In the genomic region with DNA sequence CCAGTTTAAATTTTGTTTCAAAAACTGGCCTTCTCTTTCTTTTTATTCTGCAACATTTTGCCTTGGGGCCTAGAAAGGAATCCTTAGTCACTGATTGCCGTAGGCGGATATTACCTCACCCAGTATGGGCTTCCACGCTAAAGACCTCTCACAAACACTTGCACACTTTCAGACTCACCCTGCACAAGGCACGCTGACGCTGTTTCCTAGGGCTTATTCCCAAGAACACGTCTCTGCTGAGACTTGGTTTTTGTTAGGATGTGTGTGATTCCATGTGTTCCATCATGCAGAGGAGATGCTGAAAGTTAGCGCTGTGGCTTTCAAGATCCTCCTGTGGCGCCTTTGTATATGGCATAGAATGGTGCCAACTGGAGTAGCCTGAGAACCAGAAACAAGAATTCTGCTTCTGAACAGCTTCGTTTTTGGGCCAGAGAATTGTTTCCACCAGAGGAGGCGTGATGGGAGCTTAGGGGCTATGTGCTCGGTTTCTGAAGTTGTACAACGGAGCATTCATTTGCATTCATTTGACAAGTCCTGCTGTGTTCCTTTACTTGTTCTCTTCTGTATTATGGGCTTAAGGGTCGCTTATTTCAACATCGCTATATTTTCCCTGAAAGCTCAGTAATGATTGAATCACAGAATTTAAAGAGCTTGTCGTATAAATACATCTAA, we compare ENCODE assay signal across 15 cellular contexts.
DNase-seq lines count a peak whose midpoint lies in the region; ATAC-seq and TF ChIP-seq lines count a peak whose summit lies in the region.
"Had no signal": no experiment of that assay in that cellular context is flagged by ENCODE, and none has a peak within 500 bp of the region (broad histone marks: within the 10 kb centered on the region; RNA-seq: fewer than 3 reads in every experiment).

No MANE protein-coding gene starts in this region.

- H3K27ac ChIP-seq in brain microvascular endothelial cell = peak overlapping the region; percentile 47
- H3K27ac ChIP-seq in right cardiac atrium (ENCODE audit: low read length) = peak overlapping the region; percentile 30
- peak overlapping the region in 3 of 4 donors; percentile 37 to 48 (median 47) for H3K27ac ChIP-seq in sigmoid colon
- H3K27ac ChIP-seq in vagina = no peak overlapping the region
- H3K27ac ChIP-seq: 22Rv1, C4-2B had no signal

- in situ Hi-C loops in brain microvascular endothelial cell (cut with HindIII; ENCODE audit: low pct_ligation_motif_present, low sequenced_read_pairs) = no loop called here

- H3K9me3 ChIP-seq in right cardiac atrium (ENCODE audit: control insufficient read depth, low read length) = no peaks in the 10 kb centered on the region
- no peaks in the 10 kb centered on the region for H3K9me3 ChIP-seq in sigmoid colon
- no peaks in the 10 kb centered on the region for H3K9me3 ChIP-seq in vagina

- intact Hi-C loops in right cardiac atrium (cut with DNase I) = loop anchor here in 1 of 4 donors (10.0 kb wide), 1 partner anchor 59 kb away; no protein-coding TSS in a partner anchor
- intact Hi-C loops in sigmoid colon (cut with DNase I) = no loop called here
- intact Hi-C loops in vagina (cut with DNase I) = no loop called here

- H3K4me3 ChIP-seq in brain microvascular endothelial cell (ENCODE audit: low read depth, low read length) (no peak overlapping the region), right cardiac atrium (ENCODE audit: low read length) (no peak overlapping the region), sigmoid colon (no peak overlapping the region), vagina (no peak overlapping the region)

- H3K27me3 ChIP-seq in brain microvascular endothelial cell (replicated peaks) = no peaks in the 10 kb centered on the region
- no peaks in the 10 kb centered on the region for H3K27me3 ChIP-seq in right cardiac atrium (ENCODE audit: control insufficient read depth, insufficient read depth)
- H3K27me3 ChIP-seq in sigmoid colon = no peaks in the 10 kb centered on the region
- no peaks in the 10 kb centered on the region for H3K27me3 ChIP-seq in vagina

- TF ChIP-seq POLR2A in sigmoid colon (IDR thresholded peaks at IDR 0.05) (no peak), vagina (IDR thresholded peaks at IDR 0.05) (no peak)

- H3K4me1 ChIP-seq in right cardiac atrium (ENCODE audit: control insufficient read depth, insufficient read depth, low read length) = peaks cover 17% of the 10 kb centered on the region
- H3K4me1 ChIP-seq in sigmoid colon = peaks cover 0 to 8% (median 0%) of the 10 kb centered on the region in 4 donors
- peaks cover 10% of the 10 kb centered on the region for H3K4me1 ChIP-seq in vagina

- peak; percentile 5 for TF ChIP-seq CTCF in brain microvascular endothelial cell (IDR thresholded peaks at IDR 0.05; ENCODE audit: low read depth, low read length, missing control alignments)
- TF ChIP-seq CTCF in sigmoid colon (IDR thresholded peaks at IDR 0.05) = no peak
- TF ChIP-seq CTCF in vagina (IDR thresholded peaks at IDR 0.05) = no peak

- TF ChIP-seq EP300 in sigmoid colon (IDR thresholded peaks at IDR 0.05) = no peak

- H3K36me3 ChIP-seq in brain microvascular endothelial cell (replicated peaks) (no peaks in the 10 kb centered on the region), sigmoid colon (no peaks in the 10 kb centered on the region), vagina (no peaks in the 10 kb centered on the region)

- DNase-seq in DMS53 (lab: John Stamatoyannopoulos, UW) (peak; percentile 50), DMS53 treated with DMSO at 0.1 percent for 48 hours (lab: John Stamatoyannopoulos, UW; ENCODE audit: unreplicated experiment) (no peak), brain microvascular endothelial cell (no peak), right cardiac atrium (no peak), sigmoid colon (no peak), vagina (ENCODE audit: extremely low spot score in 2 of 2) (no peak), OCI-M1 (lab: John Stamatoyannopoulos, UW) (no peak)
- DNase-seq: activated T-cell treated with anti-CD3 and anti-CD28 coated beads, Interleukin-2, amount 50 U/mL, for 4 hours; immature natural killer cell; NCI-H1694; stimulated activated CD8-positive, alpha-beta memory T cell treated with anti-CD3 and anti-CD28 coated beads, Interleukin-4, amount 100 ng/mL, for 48 hours; T-helper 2 cell had no signal

- WGBS in right cardiac atrium = 80% methylated on average over 15 of the region's 15 CpGs
- 87 to 89% methylated on average over 15 of the region's 15 CpGs for WGBS in sigmoid colon, 2 donors

- ATAC-seq in right cardiac atrium (no peak), HG02884 (IDR thresholded peaks at IDR 0.05; ENCODE audit: unreplicated experiment) (no peak)
- ATAC-seq: activated T-cell treated with anti-CD3 and anti-CD28 coated beads, Interleukin-2, amount 50 U/mL, for 4 hours had no signal
